Comparison of ENCODE assay signal across 22 cellular contexts in genomic region chr20:14407336-14407735, GRCh38.
"Had no signal": no experiment of that assay in that cellular context is flagged by ENCODE, and none has a peak within 500 bp of the region (broad histone marks: within the 10 kb centered on the region; RNA-seq: fewer than 3 reads in every experiment).

No MANE protein-coding gene starts in this region.

- H3K4me1 Mint-ChIP-seq: activated naive CD4-positive, alpha-beta T cell treated with anti-CD3 and anti-CD28 coated beads, Interleukin-2, amount 10 ng/mL, durations not matched to agents 7 days and 5 days; naive B cell; stimulated activated effector memory CD8-positive, alpha-beta T cell treated with anti-CD3 and anti-CD28 coated beads, Interleukin-12 subunit alpha, Interleukin-12 subunit beta, amount 100 ng/mL, for 72 hours; T-helper 17 cell had no signal

- H3K4me3 Mint-ChIP-seq: activated naive CD4-positive, alpha-beta T cell treated with anti-CD3 and anti-CD28 coated beads, Interleukin-2, amount 10 ng/mL, durations not matched to agents 7 days and 5 days; activated T-cell treated with anti-CD3 and anti-CD28 coated beads, Interleukin-2, amount 50 U/mL, for 4 hours; naive B cell; neural crest cell; stimulated activated effector memory CD8-positive, alpha-beta T cell treated with anti-CD3 and anti-CD28 coated beads, Interleukin-12 subunit alpha, Interleukin-12 subunit beta, amount 100 ng/mL, for 72 hours; T-helper 17 cell had no signal

- H3K36me3 Mint-ChIP-seq: activated naive CD4-positive, alpha-beta T cell treated with anti-CD3 and anti-CD28 coated beads, Interleukin-2, amount 10 ng/mL, durations not matched to agents 7 days and 5 days; naive B cell; stimulated activated effector memory CD8-positive, alpha-beta T cell treated with anti-CD3 and anti-CD28 coated beads, Interleukin-12 subunit alpha, Interleukin-12 subunit beta, amount 100 ng/mL, for 72 hours had no signal

- H3K27me3 Mint-ChIP-seq: activated naive CD4-positive, alpha-beta T cell treated with anti-CD3 and anti-CD28 coated beads, Interleukin-2, amount 10 ng/mL, durations not matched to agents 7 days and 5 days; naive B cell; progenitor cell of endocrine pancreas; T-helper 17 cell had no signal

- ATAC-seq: activated CD4-positive, CD25-positive, alpha-beta regulatory T cell treated with anti-CD3 and anti-CD28 coated beads, Interleukin-2, amount 50 U/mL, for 24 hours; activated T-cell treated with anti-CD3 and anti-CD28 coated beads, Interleukin-2, amount 50 U/mL, for 4 hours; esophagus mucosa; gastroesophageal sphincter; heart right ventricle; lower lobe of right lung; stimulated activated effector memory CD8-positive, alpha-beta T cell treated with anti-CD3 and anti-CD28 coated beads, Interleukin-12 subunit alpha, Interleukin-12 subunit beta, amount 100 ng/mL, for 72 hours; T-helper 17 cell had no signal

- DNase-seq: activated CD4-positive, alpha-beta T cell treated with anti-CD3 and anti-CD28 coated beads, Interleukin-2, amount 50 U/mL, for 1 hour; activated CD8-positive, alpha-beta memory T cell treated with anti-CD3 and anti-CD28 coated beads, Interleukin-2, amount 50 U/mL, for 4 hours; activated naive CD4-positive, alpha-beta T cell treated with anti-CD3 and anti-CD28 coated beads, Interleukin-2, amount 10 ng/mL, durations not matched to agents 7 days and 5 days; activated T-cell treated with anti-CD3 and anti-CD28 coated beads, Interleukin-2, amount 50 U/mL, for 4 hours; aorta; heart right ventricle; lower lobe of right lung; naive B cell; small intestine; stimulated activated CD4-positive, alpha-beta T cell treated with anti-CD3 and anti-CD28 coated beads, Interleukin-4, amount 100 ng/mL, for 24 hours; stomach; T-helper 17 cell; trophoblast cell had no signal

- H3K4me1 ChIP-seq: gastroesophageal sphincter, heart right ventricle, lower lobe of right lung, right atrium auricular region, stomach had no signal

- H3K27ac Mint-ChIP-seq: activated naive CD4-positive, alpha-beta T cell treated with anti-CD3 and anti-CD28 coated beads, Interleukin-2, amount 10 ng/mL, durations not matched to agents 7 days and 5 days; progenitor cell of endocrine pancreas; stimulated activated effector memory CD8-positive, alpha-beta T cell treated with anti-CD3 and anti-CD28 coated beads, Interleukin-12 subunit alpha, Interleukin-12 subunit beta, amount 100 ng/mL, for 72 hours; T-helper 17 cell had no signal

- H3K4me3 ChIP-seq: coronary artery, gastroesophageal sphincter, heart right ventricle, lower lobe of right lung, right atrium auricular region, stomach, vagina had no signal

- H3K9me3 Mint-ChIP-seq: naive B cell, neural crest cell had no signal

- H3K27me3 ChIP-seq: gastroesophageal sphincter, heart right ventricle, right atrium auricular region, stomach, vagina had no signal

- H3K9me3 ChIP-seq: gastroesophageal sphincter, heart right ventricle, lower lobe of right lung, right atrium auricular region, stomach, vagina had no signal

- H3K36me3 ChIP-seq: gastroesophageal sphincter, heart right ventricle, lower lobe of right lung, right atrium auricular region, stomach, vagina had no signal

- H3K27ac ChIP-seq: coronary artery, gastroesophageal sphincter, heart right ventricle, lower lobe of right lung, right atrium auricular region, stomach, vagina had no signal
